1 cellular context compared by ENCODE assay signal in genomic region chr16:47037396-47037745, GRCh38.
A peak's percentile ranks its signal among the peaks of the same experiment; 100 is the strongest.
TF ChIP-seq lines count a peak whose summit lies in the region.

No MANE protein-coding gene starts in this region.

TF ChIP-seq in HepG2, 621 proteins besides CTCF, POLR2A, EP300 and RAD21 (continued from another document):
- TF ChIP-seq ZXDC (CRISPR knock-in tag; IDR thresholded peaks at IDR 0.05) (0 out of 2 replicates have a peak, but pooled peaks have one; percentile 14), ZNF512 (CRISPR knock-in tag; IDR thresholded peaks at IDR 0.05) (no peak), HNF1B (CRISPR knock-in tag; IDR thresholded peaks at IDR 0.05) (0 out of 2 replicates have a peak, but pooled peaks have one; percentile 10), ZNF280D (CRISPR knock-in tag; IDR thresholded peaks at IDR 0.05) (peak; percentile 27; the same call in 1 of the 2 replicates), CENPT (CRISPR knock-in tag; IDR thresholded peaks at IDR 0.05; ENCODE audit: low read depth) (0 out of 2 replicates have a peak, but pooled peaks have one; percentile 19)
